Comparison of ENCODE assay signal across 1 cellular context in genomic region chr1:225660544-225660946, GRCh38.
TF ChIP-seq lines count a peak whose summit lies in the region.

No MANE protein-coding gene starts in this region.

TF ChIP-seq in IMR-90, 13 proteins besides CTCF, POLR2A, EP300 and RAD21 (continued from another document):
- TF ChIP-seq USF2 (IDR thresholded peaks at IDR 0.05; ENCODE audit: low read depth, low read length): no peak
- TF ChIP-seq RFX5 (IDR thresholded peaks at IDR 0.05; ENCODE audit: low read depth, low read length): no peak
- TF ChIP-seq MAFK (IDR thresholded peaks at IDR 0.05; ENCODE audit: low read depth, low read length): no peak
- TF ChIP-seq FOS (IDR thresholded peaks at IDR 0.05; ENCODE audit: low read depth, low read length): no peak
- TF ChIP-seq SMC3 (IDR thresholded peaks at IDR 0.05; ENCODE audit: low read depth, low read length): no peak
- no peak for TF ChIP-seq CHD1 (IDR thresholded peaks at IDR 0.05; ENCODE audit: low read depth, low read length)
- TF ChIP-seq MAZ (IDR thresholded peaks at IDR 0.05; ENCODE audit: borderline replicate concordance, low read depth, low read length): no peak
- no peak for TF ChIP-seq CEBPB (IDR thresholded peaks at IDR 0.05; ENCODE audit: low read depth, low read length)
- TF ChIP-seq NFE2L2 (IDR thresholded peaks at IDR 0.05; ENCODE audit: low read depth, low read length): no peak
- no peak for TF ChIP-seq MXI1 (IDR thresholded peaks at IDR 0.05; ENCODE audit: borderline replicate concordance, low read depth, low read length)
